5 cellular contexts compared by ENCODE assay signal in the genomic region with DNA sequence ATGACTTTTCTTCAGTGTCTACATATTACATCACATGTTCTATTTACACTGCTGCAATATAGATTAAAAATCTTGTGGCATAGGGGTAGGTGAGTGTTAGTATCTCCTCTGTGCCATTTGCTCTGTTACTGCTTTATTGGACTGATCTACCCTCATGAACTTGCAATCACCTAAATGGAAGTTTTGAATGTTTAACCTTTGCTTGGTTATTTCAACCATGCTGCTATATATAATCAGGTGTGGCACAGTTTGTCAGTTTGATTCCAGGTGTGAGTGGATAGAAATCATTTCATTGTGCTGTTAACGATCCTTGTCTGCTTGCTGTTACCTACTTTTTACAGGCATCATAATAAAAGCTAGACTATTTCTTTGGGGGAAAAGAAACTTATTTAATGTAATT.
DNase-seq lines count a peak whose midpoint lies in the region; ATAC-seq, FAIRE-seq and TF ChIP-seq lines count a peak whose summit lies in the region.
"Not testable (repeated sequence)": the region's sequence is repeated elsewhere in the genome, so short reads cannot be mapped to it uniquely, and the experiment has no call there.

No MANE protein-coding gene starts in this region.

- not testable (repeated sequence) for H3K4me2 ChIP-seq in HepG2 (ENCODE audit: low read depth, low read length)

- not testable (repeated sequence) for TF ChIP-seq EP300 in HepG2 (IDR thresholded peaks at IDR 0.05; ENCODE audit: low read depth in 2 of 2, low read length in 2 of 2); HepG2 (CRISPR knock-in tag; IDR thresholded peaks at IDR 0.05; ENCODE audit: borderline replicate concordance)

- not testable (repeated sequence) for H3K4me3 ChIP-seq in HepG2 (replicated peaks in 1 of 3; ENCODE audit: insufficient read depth in 1 of 3, low read depth in 2 of 3, low read length in 3 of 3); pancreas

- CTCF ChIA-PET in HepG2 (lab: Yijun Ruan, JAX; ENCODE audit: low intra/inter-chr PET ratio, low total read pairs): not testable (repeated sequence)

- not testable (repeated sequence) for H4K20me1 ChIP-seq in HepG2 (ENCODE audit: insufficient read depth, low read length)

- WGBS in HepG2 (ENCODE audit: low lambda C conversion rate): 0% methylated on average over 1 of the region's 1 CpG
- 74 to 81% methylated on average over 1 of the region's 1 CpG for WGBS in pancreas, 2 donors

- not testable (repeated sequence) for H3K79me2 ChIP-seq in HepG2 (ENCODE audit: insufficient read depth, low read length)

- intact Hi-C loops in HepG2 (cut with micrococcal nuclease; ENCODE audit: unreplicated experiment); pancreas (cut with DNase I): not testable (repeated sequence)

- not testable (repeated sequence) for H3K27ac ChIP-seq in HepG2 (ENCODE audit: extremely low read length, insufficient read depth, low read length); pancreas

- H3K9me3 ChIP-seq in HepG2 (ENCODE audit: low read length); pancreas: not testable (repeated sequence)

- not testable (repeated sequence) for H3K36me3 ChIP-seq in HepG2 (replicated peaks in 1 of 2; ENCODE audit: control insufficient read depth in 1 of 2, insufficient read depth in 2 of 2, low read length in 2 of 2); pancreas

- FAIRE-seq in GM12891 (lab: Jason Lieb, UNC) (peak; percentile 73), GM19239 (lab: Jason Lieb, UNC) (peak; percentile 18), colon (lab: Jason Lieb, UNC) (peak; percentile 99), HepG2 (lab: Jason Lieb, UNC) (peak; percentile 15), pancreas (lab: Jason Lieb, UNC) (peak; percentile 97)

- POLR2A ChIA-PET in HepG2 (lab: Yijun Ruan, JAX): not testable (repeated sequence)

- not testable (repeated sequence) for TF ChIP-seq CTCF in HepG2 (CRISPR knock-in tag; IDR thresholded peaks at IDR 0.05); pancreas (IDR thresholded peaks at IDR 0.05)

- TF ChIP-seq RAD21 in HepG2 (CRISPR knock-in tag; IDR thresholded peaks at IDR 0.05): not testable (repeated sequence)

- not testable (repeated sequence) for TF ChIP-seq POLR2A in GM12891 (IDR thresholded peaks at IDR 0.05; ENCODE audit: low read depth, low read length); HepG2 (IDR thresholded peaks at IDR 0.05; ENCODE audit: insufficient read depth in 1 of 2, low read depth in 2 of 2, low read length in 2 of 2)

- DNase-seq in GM12891 (ENCODE audit: insufficient read length, low spot score); GM19239 (ENCODE audit: insufficient read length, low spot score); HepG2 (ENCODE audit: low spot score); pancreas: not testable (repeated sequence)

- in situ Hi-C loops in HepG2 (cut with HindIII; ENCODE audit: extremely low pct_ligation_motif_present, low pct_unique_long_range_greater_than_20kb): not testable (repeated sequence)

- ATAC-seq in HepG2, pancreas: not testable (repeated sequence)

- H2AFZ ChIP-seq in HepG2 (ENCODE audit: low read length): not testable (repeated sequence)

- not testable (repeated sequence) for H3K4me1 ChIP-seq in HepG2 (ENCODE audit: insufficient read depth, low read length); pancreas

- not testable (repeated sequence) for H3K9ac ChIP-seq in HepG2 (ENCODE audit: insufficient read depth, low read depth, low read length)

- BruUV-seq in HepG2 (replicated peaks; lab: Mats Ljungman, UMichigan): not testable (repeated sequence)

- not testable (repeated sequence) for H3K27me3 ChIP-seq in HepG2 (ENCODE audit: control insufficient read depth in 1 of 2, insufficient read depth in 2 of 2, low read length in 2 of 2); pancreas
